1 cellular context compared by ENCODE assay signal in genomic region chr2:168211664-168212163, GRCh38.
TF ChIP-seq lines count a peak whose summit lies in the region.

No MANE protein-coding gene starts in this region.

TF ChIP-seq in HepG2, 621 proteins besides CTCF, POLR2A, EP300 and RAD21:
- TF ChIP-seq ZSCAN29 (CRISPR knock-in tag; conservative IDR thresholded peaks at IDR 0.05) (0 out of 2 replicates have a peak, but pooled peaks have one; percentile 40), ESRRA (CRISPR knock-in tag; IDR thresholded peaks at IDR 0.05; ENCODE audit: low read depth) (no peak), POLR2G (IDR thresholded peaks at IDR 0.05; ENCODE audit: low read depth, low read length) (0 out of 2 replicates have a peak, but pooled peaks have one; percentile 10), ZFP36L1 (CRISPR knock-in tag; IDR thresholded peaks at IDR 0.05) (0 out of 2 replicates have a peak, but pooled peaks have one; percentile 49), ZNF280B (CRISPR knock-in tag; IDR thresholded peaks at IDR 0.05; ENCODE audit: borderline replicate concordance) (no peak)
- TF ChIP-seq, protein P1, sequence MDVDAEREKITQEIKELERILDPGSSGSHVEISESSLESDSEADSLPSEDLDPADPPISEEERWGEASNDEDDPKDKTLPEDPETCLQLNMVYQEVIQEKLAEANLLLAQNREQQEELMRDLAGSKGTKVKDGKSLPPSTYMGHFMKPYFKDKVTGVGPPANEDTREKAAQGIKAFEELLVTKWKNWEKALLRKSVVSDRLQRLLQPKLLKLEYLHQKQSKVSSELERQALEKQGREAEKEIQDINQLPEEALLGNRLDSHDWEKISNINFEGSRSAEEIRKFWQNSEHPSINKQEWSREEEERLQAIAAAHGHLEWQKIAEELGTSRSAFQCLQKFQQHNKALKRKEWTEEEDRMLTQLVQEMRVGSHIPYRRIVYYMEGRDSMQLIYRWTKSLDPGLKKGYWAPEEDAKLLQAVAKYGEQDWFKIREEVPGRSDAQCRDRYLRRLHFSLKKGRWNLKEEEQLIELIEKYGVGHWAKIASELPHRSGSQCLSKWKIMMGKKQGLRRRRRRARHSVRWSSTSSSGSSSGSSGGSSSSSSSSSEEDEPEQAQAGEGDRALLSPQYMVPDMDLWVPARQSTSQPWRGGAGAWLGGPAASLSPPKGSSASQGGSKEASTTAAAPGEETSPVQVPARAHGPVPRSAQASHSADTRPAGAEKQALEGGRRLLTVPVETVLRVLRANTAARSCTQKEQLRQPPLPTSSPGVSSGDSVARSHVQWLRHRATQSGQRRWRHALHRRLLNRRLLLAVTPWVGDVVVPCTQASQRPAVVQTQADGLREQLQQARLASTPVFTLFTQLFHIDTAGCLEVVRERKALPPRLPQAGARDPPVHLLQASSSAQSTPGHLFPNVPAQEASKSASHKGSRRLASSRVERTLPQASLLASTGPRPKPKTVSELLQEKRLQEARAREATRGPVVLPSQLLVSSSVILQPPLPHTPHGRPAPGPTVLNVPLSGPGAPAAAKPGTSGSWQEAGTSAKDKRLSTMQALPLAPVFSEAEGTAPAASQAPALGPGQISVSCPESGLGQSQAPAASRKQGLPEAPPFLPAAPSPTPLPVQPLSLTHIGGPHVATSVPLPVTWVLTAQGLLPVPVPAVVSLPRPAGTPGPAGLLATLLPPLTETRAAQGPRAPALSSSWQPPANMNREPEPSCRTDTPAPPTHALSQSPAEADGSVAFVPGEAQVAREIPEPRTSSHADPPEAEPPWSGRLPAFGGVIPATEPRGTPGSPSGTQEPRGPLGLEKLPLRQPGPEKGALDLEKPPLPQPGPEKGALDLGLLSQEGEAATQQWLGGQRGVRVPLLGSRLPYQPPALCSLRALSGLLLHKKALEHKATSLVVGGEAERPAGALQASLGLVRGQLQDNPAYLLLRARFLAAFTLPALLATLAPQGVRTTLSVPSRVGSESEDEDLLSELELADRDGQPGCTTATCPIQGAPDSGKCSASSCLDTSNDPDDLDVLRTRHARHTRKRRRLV (CRISPR knock-in tag; IDR thresholded peaks at IDR 0.05), result no peak
TF ChIP-seq in HepG2: peak in this region for 3.
